1 cellular context compared by ENCODE assay signal in genomic region chr12:68745904-68746571, GRCh38.
A peak's percentile ranks its signal among the peaks of the same experiment; 100 is the strongest.
TF ChIP-seq lines count a peak whose summit lies in the region.

Gene SLC35E3, plus strand, starts transcription at chr12:68746176. Its CDS starts 202 bp downstream, at chr12:68746378.

TF ChIP-seq in GM23338, 12 proteins besides CTCF, POLR2A, EP300 and RAD21 (continued from another document):
- no peak for TF ChIP-seq ZNF462 (CRISPR knock-in tag; IDR thresholded peaks at IDR 0.05)
- peak; percentile 94 for TF ChIP-seq POLR2AphosphoS5 (IDR thresholded peaks at IDR 0.05; ENCODE audit: low read depth)
